Comparison of ENCODE assay signal across 8 cellular contexts in genomic region chr17:45445901-45446743, GRCh38. TPM values are rescaled to one million over a fixed set of nuclear protein-coding genes. Genes with fewer than 3 reads are reported as not detected.
DNase-seq lines count a peak whose midpoint lies in the region; ATAC-seq, FAIRE-seq and TF ChIP-seq lines count a peak whose summit lies in the region.
"Not testable (repeated sequence)": the region's sequence is repeated elsewhere in the genome, so short reads cannot be mapped to it uniquely, and the experiment has no call there.

No MANE protein-coding gene starts in this region.

- TF ChIP-seq RAD21 in GM12878 (IDR thresholded peaks at IDR 0.05; ENCODE audit: insufficient read depth, low read depth, low read length), result not testable (repeated sequence)

- POLR2A ChIA-PET in BJ (lab: Charles Lee); activated CD8-positive, alpha-beta T cell treated with anti-CD3 and anti-CD28 coated beads for 36 hours (lab: Charles Lee); GM12878 (lab: Charles Lee): not testable (repeated sequence)

- H3K4me1 Mint-ChIP-seq in activated CD8-positive, alpha-beta T cell treated with anti-CD3 and anti-CD28 coated beads for 36 hours (ENCODE audit: low read depth), result peaks cover 20% of the 10 kb centered on the region

- not testable (repeated sequence) for H3K36me3 Mint-ChIP-seq in activated CD8-positive, alpha-beta T cell treated with anti-CD3 and anti-CD28 coated beads for 36 hours (ENCODE audit: low read depth)

- not testable (repeated sequence) for H3K27me3 ChIP-seq in BJ (ENCODE audit: control insufficient read depth, insufficient read depth, low read length); RWPE2 (ENCODE audit: insufficient read depth, poor library complexity, severe bottlenecking); GM12878 (replicated peaks in 1 of 2; ENCODE audit: control insufficient read depth in 2 of 2, insufficient read depth in 2 of 2, low read length in 1 of 2); gastroesophageal sphincter; lung (ENCODE audit: control insufficient read depth, insufficient read depth)

- TF ChIP-seq EP300 in GM12878 (IDR thresholded peaks at IDR 0.05; ENCODE audit: borderline replicate concordance in 1 of 2, control insufficient read depth in 1 of 2, low read depth in 2 of 2, low read length in 2 of 2); gastroesophageal sphincter (IDR thresholded peaks at IDR 0.05): not testable (repeated sequence)

- H4K20me1 ChIP-seq in GM12878 (ENCODE audit: control insufficient read depth, insufficient read depth), result not testable (repeated sequence)

- H3K4me3 Mint-ChIP-seq in activated CD8-positive, alpha-beta T cell treated with anti-CD3 and anti-CD28 coated beads for 36 hours, result peak overlapping the region; percentile 33

- 30% methylated on average over 16 of the region's 16 CpGs for WGBS in GM12878 (ENCODE audit: insufficient coverage, insufficient replicate concordance, low lambda C conversion rate, missing lambda C conversion rate)
- 78 to 80% methylated on average over 2 to 11 of the region's 16 CpGs for WGBS in gastroesophageal sphincter (ENCODE audit: low coverage in 1 of 2), 2 donors
- WGBS in lung, 2 donors, result 23 to 31% methylated on average over 16 of the region's 16 CpGs

- not testable (repeated sequence) for H3K79me2 ChIP-seq in GM12878 (ENCODE audit: control insufficient read depth, insufficient read depth, low read length)

- BruUV-seq in GM12878 (replicated peaks; lab: Mats Ljungman, UMichigan), result not testable (repeated sequence)

- ATAC-seq in HG03097 (IDR thresholded peaks at IDR 0.05; ENCODE audit: low FRiP score, unreplicated experiment) (peak; percentile 41), RWPE2 (ENCODE audit: low read depth) (peak; percentile 97), GM12878 (peak; percentile 45), gastroesophageal sphincter (peak; percentile 59), lung (ENCODE audit: insufficient read depth, low FRiP score) (peak; percentile 76)
- ATAC-seq in activated CD8-positive, alpha-beta T cell treated with anti-CD3 and anti-CD28 coated beads for 36 hours, result peak; percentile 97

- SMC1A ChIA-PET in GM12878 (lab: Charles Lee; ENCODE audit: uncharacterized antibody, unreplicated experiment), result interaction anchor here (0.9 kb wide), 1 partner anchor 34 kb away, joined by 3 read pairs; no protein-coding TSS in a partner anchor

- H3K27ac ChIP-seq in RWPE2 (ENCODE audit: poor library complexity, severe bottlenecking) (peak overlapping the region; percentile 86), lung (ENCODE audit: low read depth in 1 of 2, low read length in 1 of 2) (peak overlapping the region in 1 of 2 donors; percentile 58)
- not testable (repeated sequence) for H3K27ac ChIP-seq in GM12878 (ENCODE audit: control insufficient read depth, insufficient read depth); gastroesophageal sphincter

- H3K27ac Mint-ChIP-seq in activated CD8-positive, alpha-beta T cell treated with anti-CD3 and anti-CD28 coated beads for 36 hours, result peak overlapping the region; percentile 76

- peaks cover 16% of the 10 kb centered on the region for H3K4me1 ChIP-seq in RWPE2 (ENCODE audit: insufficient read depth, poor library complexity, severe bottlenecking)
- H3K4me1 ChIP-seq in GM12878 (ENCODE audit: control insufficient read depth, insufficient read depth, low read length); gastroesophageal sphincter; lung (ENCODE audit: control insufficient read depth in 2 of 2, insufficient read depth in 2 of 2, low read length in 2 of 2): not testable (repeated sequence)

- CTCF ChIA-PET in BJ (lab: Yijun Ruan, JAX); GM12878 (lab: Yijun Ruan, JAX): not testable (repeated sequence)
- CTCF ChIA-PET in activated CD8-positive, alpha-beta T cell treated with anti-CD3 and anti-CD28 coated beads for 36 hours (lab: Charles Lee), result interaction anchor here (1.0 kb wide), 1 partner anchor 15 kb away, joined by 5 read pairs; no protein-coding TSS in a partner anchor

- H3K4me3 ChIP-seq in BJ (ENCODE audit: low read depth, low read length); RWPE2 (ENCODE audit: severe bottlenecking); GM12878; gastroesophageal sphincter; lung: not testable (repeated sequence)

- not testable (repeated sequence) for FAIRE-seq in GM12878 (lab: Jason Lieb, UNC)

- not testable (repeated sequence) for H3K9me3 ChIP-seq in RWPE2 (ENCODE audit: severe bottlenecking); GM12878 (replicated peaks; ENCODE audit: control insufficient read depth, insufficient read depth, low read length); gastroesophageal sphincter; lung (ENCODE audit: control insufficient read depth in 2 of 2, insufficient read depth in 1 of 2, low read length in 1 of 2)

- not testable (repeated sequence) for H3K36me3 ChIP-seq in BJ (ENCODE audit: control insufficient read depth, insufficient read depth, low read length); RWPE2 (ENCODE audit: low read depth); GM12878 (ENCODE audit: control insufficient read depth in 2 of 2, insufficient read depth in 2 of 2, low read length in 1 of 2)
- H3K36me3 ChIP-seq in gastroesophageal sphincter (peaks cover 0 to 77% of the 10 kb centered on the region in 2 donors), lung (ENCODE audit: control insufficient read depth in 2 of 2, insufficient read depth in 2 of 2, low read length in 2 of 2) (peaks cover 3 to 18% of the 10 kb centered on the region in 2 donors)

- intact Hi-C loops in activated CD8-positive, alpha-beta T cell treated with anti-CD3 and anti-CD28 coated beads for 36 hours (cut with micrococcal nuclease); GM12878 (cut with micrococcal nuclease; ENCODE audit: unreplicated experiment): not testable (repeated sequence)

- H3K9me3 Mint-ChIP-seq in activated CD8-positive, alpha-beta T cell treated with anti-CD3 and anti-CD28 coated beads for 36 hours, result not testable (repeated sequence)

- TF ChIP-seq POLR2A in GM12878 (IDR thresholded peaks at IDR 0.05; ENCODE audit: low read depth, low read length); gastroesophageal sphincter (IDR thresholded peaks at IDR 0.05): not testable (repeated sequence)

- H3K4me2 ChIP-seq in GM12878 (ENCODE audit: control insufficient read depth, insufficient read depth), result not testable (repeated sequence)

- H3K27me3 Mint-ChIP-seq in activated CD8-positive, alpha-beta T cell treated with anti-CD3 and anti-CD28 coated beads for 36 hours, result not testable (repeated sequence)

- H3K9ac ChIP-seq in GM12878 (ENCODE audit: control insufficient read depth, insufficient read depth, low read length), result not testable (repeated sequence)

- RAD21 ChIA-PET in GM12878 (lab: Charles Lee; ENCODE audit: unreplicated experiment), result not testable (repeated sequence)

- in situ Hi-C loops in GM12878 (cut with MboI), result not testable (repeated sequence)

- not testable (repeated sequence) for H2AFZ ChIP-seq in GM12878 (ENCODE audit: control insufficient read depth, low read depth, low read length)

- TF ChIP-seq CTCF in BJ (IDR thresholded peaks at IDR 0.05; ENCODE audit: insufficient read depth, low read depth, low read length); RWPE2 (IDR thresholded peaks at IDR 0.05; ENCODE audit: poor library complexity, severe bottlenecking); activated CD8-positive, alpha-beta T cell treated with anti-CD3 and anti-CD28 coated beads for 36 hours (IDR thresholded peaks at IDR 0.05); GM12878 (IDR thresholded peaks at IDR 0.05 in 2 of 3, conservative IDR thresholded peaks at IDR 0.05 in 1 of 3; ENCODE audit: control insufficient read depth in 2 of 3, extremely low read depth in 1 of 3, insufficient read depth in 1 of 3, low read depth in 3 of 3, low read length in 3 of 3); gastroesophageal sphincter (IDR thresholded peaks at IDR 0.05); lung (IDR thresholded peaks at IDR 0.05; ENCODE audit: control extremely low read depth, extremely low read depth): not testable (repeated sequence)

- DNase-seq in BJ (ENCODE audit: low read depth), result peak; percentile 37
- DNase-seq in RWPE2 (ENCODE audit: low spot score); GM12878 (ENCODE audit: low read depth, low spot score); lung (ENCODE audit: low spot score): not testable (repeated sequence)
- DNase-seq in activated CD8-positive, alpha-beta T cell treated with anti-CD3 and anti-CD28 coated beads for 36 hours, result peak; percentile 77
- peak; percentile 60 for DNase-seq in stimulated activated CD4-positive, alpha-beta T cell treated with anti-CD3 and anti-CD28 coated beads, Interleukin-15, amount 100 ng/mL, for 24 hours

RNA-seq across cellular contexts. Expression of gene ARHGAP27, which starts 13.5 kb away (rescaled TPM):
- 1.4 and 2.3 TPM in 2 replicates for polyA plus RNA-seq in BJ (2011; rRNA removed)
- 1.3 and 1.4 TPM in 2 replicates for polyA minus RNA-seq in BJ (2011; rRNA and poly(A)+ RNA removed)
- 10 to 100 TPM; 37.8 to 40.9 TPM for total RNA-seq in activated CD8-positive, alpha-beta T cell treated with anti-CD3 and anti-CD28 coated beads for 36 hours
- 67.6 and 70.0 TPM in 2 replicates for total RNA-seq in GM12878 (2013; cell fraction: nucleolus; rRNA removed)
- 28.7 and 30.3 TPM in 2 replicates for total RNA-seq in GM12878 (2014; rRNA removed)
- total RNA-seq in GM12878 (2014; rRNA removed; fragmentation: Illumina TruSeq; extraction: Trizol), result 14.1 and 14.6 TPM in 2 replicates
- 33.1 and 45.7 TPM in 2 replicates for total RNA-seq in GM12878 (2021)
- polyA plus RNA-seq in GM12878 (2011; ENCODE audit: low read depth), result 10.4 TPM
- polyA plus RNA-seq in GM12878 (2011; rRNA removed), result 9.2 and 16.0 TPM in 2 replicates
- polyA plus RNA-seq in GM12878 (2011; cell fraction: cytosol; rRNA removed), result 12.8 and 21.8 TPM in 2 replicates
- 221 and 238 TPM in 2 replicates for polyA plus RNA-seq in GM12878 (2011; cell fraction: nucleus; rRNA removed)
- 16.7 and 22.4 TPM in 2 replicates for polyA plus RNA-seq in GM12878 (2012)
- 8.3 and 16.1 TPM in 2 replicates for polyA plus RNA-seq in GM12878 (2014; fragmentation: Illumina TruSeq; extraction: Trizol)
- 1 to 10 TPM in 1 of 2 experiments, under 1 TPM in 1; 0.64 to 1.1 TPM for polyA plus RNA-seq in GM12878 (2014; fragmentation: Nextera tagmentation; extraction: Ambion mirVana)
- polyA plus RNA-seq in GM12878 (2014; rRNA removed), result 41.3 and 43.8 TPM in 2 replicates
- 10 to 100 TPM; 19.2 to 19.3 TPM for polyA plus RNA-seq in GM12878 (2016; fragmentation: Nextera tagmentation; extraction: Ambion mirVana)
- 14.5 and 30.4 TPM in 2 replicates for polyA minus RNA-seq in GM12878 (2011; rRNA and poly(A)+ RNA removed)
- 8.4 and 9.3 TPM in 2 replicates for polyA minus RNA-seq in GM12878 (2011; cell fraction: cytosol; rRNA and poly(A)+ RNA removed)
- 37.4 and 76.3 TPM in 2 replicates for polyA minus RNA-seq in GM12878 (2011; cell fraction: nucleus; rRNA and poly(A)+ RNA removed)
- total RNA-seq in gastroesophageal sphincter, result 10 to 100 TPM; 11.6 to 18.1 (median 12.8) TPM
- total RNA-seq in lung, result 10 to 100 TPM; 42.4 to 85.8 TPM
- polyA plus RNA-seq in lung, result 10 to 100 TPM; 56.1 to 67.6 TPM

RNA-seq across cellular contexts. Expression of gene PLEKHM1, which starts 44.4 kb away (rescaled TPM):
- polyA plus RNA-seq in BJ (2011; rRNA removed) (15.0 and 28.7 TPM in 2 replicates), GM12878 (2011; rRNA removed) (6.3 and 10.8 TPM in 2 replicates), GM12878 (2014; fragmentation: Illumina TruSeq; extraction: Trizol) (4.6 and 9.0 TPM in 2 replicates), GM12878 (2014; fragmentation: Nextera tagmentation; extraction: Ambion mirVana) (under 1 TPM; 0.21 to 0.40 TPM), GM12878 (2014; rRNA removed) (9.8 and 12.2 TPM in 2 replicates), GM12878 (2016; fragmentation: Nextera tagmentation; extraction: Ambion mirVana) (10 to 100 TPM; 11.0 to 11.1 TPM), lung (10 to 100 TPM; 21.0 to 25.8 TPM)
- 56.1 and 103 TPM in 2 replicates for polyA minus RNA-seq in BJ (2011; rRNA and poly(A)+ RNA removed)
- total RNA-seq in activated CD8-positive, alpha-beta T cell treated with anti-CD3 and anti-CD28 coated beads for 36 hours, result 10 to 100 TPM; 18.8 to 20.0 TPM
- 41.5 and 42.8 TPM in 2 replicates for total RNA-seq in GM12878 (2013; cell fraction: nucleolus; rRNA removed)
- total RNA-seq in GM12878 (2014; rRNA removed) (7.0 and 8.5 TPM in 2 replicates), GM12878 (2014; rRNA removed; fragmentation: Illumina TruSeq; extraction: Trizol) (6.7 and 8.0 TPM in 2 replicates), GM12878 (2021) (24.6 and 27.8 TPM in 2 replicates), gastroesophageal sphincter (10 to 100 TPM; 17.8 to 36.5 (median 29.2) TPM), lung (10 to 100 TPM; 23.0 to 82.2 TPM)
- 8.4 TPM for polyA plus RNA-seq in GM12878 (2011; ENCODE audit: low read depth)
- polyA plus RNA-seq in GM12878 (2011; cell fraction: cytosol; rRNA removed), result 11.9 and 16.0 TPM in 2 replicates
- 25.3 and 40.0 TPM in 2 replicates for polyA plus RNA-seq in GM12878 (2011; cell fraction: nucleus; rRNA removed)
- polyA plus RNA-seq in GM12878 (2012), result 9.6 and 15.2 TPM in 2 replicates
- 41.1 and 73.0 TPM in 2 replicates for polyA minus RNA-seq in GM12878 (2011; rRNA and poly(A)+ RNA removed)
- polyA minus RNA-seq in GM12878 (2011; cell fraction: cytosol; rRNA and poly(A)+ RNA removed), result 9.4 and 23.0 TPM in 2 replicates
- polyA minus RNA-seq in GM12878 (2011; cell fraction: nucleus; rRNA and poly(A)+ RNA removed), result 10.8 and 22.5 TPM in 2 replicates

Comparison
In these comparisons a context has a peak if more than half of its experiments do, and no peak if none do; other contexts are left out.
1. ATAC-seq: peak in every context shown above with its lines; median percentile 97 in RWPE2; 97 in activated CD8-positive, alpha-beta T cell treated with anti-CD3 and anti-CD28 coated beads for 36 hours; 76 in lung; 59 in gastroesophageal sphincter; 45 in GM12878; 41 in HG03097.